ENCODE assay signal across 21 cellular contexts in genomic region chr13:74098077-74098476, GRCh38.
"Had no signal": no experiment of that assay in that cellular context is flagged by ENCODE, and none has a peak within 500 bp of the region (broad histone marks: within the 10 kb centered on the region; RNA-seq: fewer than 3 reads in every experiment).

No MANE protein-coding gene starts in this region.

- H3K4me1 ChIP-seq: esophagus squamous epithelium, lower lobe of right lung had no signal

- H3K9me3 Mint-ChIP-seq: dendritic cell treated with granulocyte-macrophage colony-stimulating factor and Interleukin-4, amounts not matched to agents 40 ng/mL and 50 ng/mL, for 4 days; effector memory CD8-positive, alpha-beta T cell; immature natural killer cell had no signal

- H3K27ac ChIP-seq: esophagus squamous epithelium, gastroesophageal sphincter, left ventricle myocardium inferior, lower lobe of right lung, psoas muscle, thoracic aorta had no signal

- H3K4me3 Mint-ChIP-seq: dendritic cell treated with granulocyte-macrophage colony-stimulating factor and Interleukin-4, amounts not matched to agents 40 ng/mL and 50 ng/mL, for 4 days; effector memory CD8-positive, alpha-beta T cell; naive B cell; nephron progenitor cell had no signal

- H3K9me3 ChIP-seq: esophagus squamous epithelium, gastroesophageal sphincter, lower lobe of right lung, psoas muscle, stomach, thoracic aorta had no signal

- H3K27ac Mint-ChIP-seq: dendritic cell treated with granulocyte-macrophage colony-stimulating factor and Interleukin-4, amounts not matched to agents 40 ng/mL and 50 ng/mL, for 4 days; nephron progenitor cell had no signal

- DNase-seq: cerebellar nuclear complex; effector memory CD8-positive, alpha-beta T cell; esophagus squamous epithelium; foreskin fibroblast; immature natural killer cell; left ventricle myocardium inferior; lower lobe of right lung; mesenchymal stem cell; midbrain; naive B cell; nephron progenitor cell; psoas muscle; small intestine; stimulated activated CD4-positive, alpha-beta T cell treated with anti-CD3 and anti-CD28 coated beads, Interleukin-12 subunit alpha, Interleukin-12 subunit beta, amount 100 ng/mL, for 4 hours; stimulated activated naive CD4-positive, alpha-beta T cell; stomach; substantia nigra; trophoblast cell had no signal

- H3K4me3 ChIP-seq: esophagus squamous epithelium, gastroesophageal sphincter, left ventricle myocardium inferior, lower lobe of right lung, psoas muscle, stomach, thoracic aorta had no signal

- H3K27me3 Mint-ChIP-seq: dendritic cell treated with granulocyte-macrophage colony-stimulating factor and Interleukin-4, amounts not matched to agents 40 ng/mL and 50 ng/mL, for 4 days; effector memory CD8-positive, alpha-beta T cell; naive B cell had no signal

- H3K27me3 ChIP-seq: esophagus squamous epithelium, gastroesophageal sphincter, stomach had no signal

- H3K36me3 ChIP-seq: esophagus squamous epithelium, gastroesophageal sphincter, left ventricle myocardium inferior, lower lobe of right lung, stomach, thoracic aorta had no signal

- ATAC-seq: effector memory CD8-positive, alpha-beta T cell; gastroesophageal sphincter; lower lobe of right lung; psoas muscle had no signal
